1 cellular context compared by ENCODE assay signal in genomic region chr22:44740307-44740706, GRCh38.
A peak's percentile ranks its signal among the peaks of the same experiment; 100 is the strongest.
TF ChIP-seq lines count a peak whose summit lies in the region.

No MANE protein-coding gene starts in this region.

TF ChIP-seq in K562, 482 proteins besides CTCF, POLR2A, EP300 and RAD21:
- peak; percentile 56; the same call in 1 of the 2 replicates for TF ChIP-seq POLR2G (IDR thresholded peaks at IDR 0.05; ENCODE audit: low read depth, low read length)
- no peak for TF ChIP-seq RAD51 (IDR thresholded peaks at IDR 0.05; ENCODE audit: borderline replicate concordance, low read depth)
